Comparison of ENCODE assay signal across 8 cellular contexts in the genomic region with DNA sequence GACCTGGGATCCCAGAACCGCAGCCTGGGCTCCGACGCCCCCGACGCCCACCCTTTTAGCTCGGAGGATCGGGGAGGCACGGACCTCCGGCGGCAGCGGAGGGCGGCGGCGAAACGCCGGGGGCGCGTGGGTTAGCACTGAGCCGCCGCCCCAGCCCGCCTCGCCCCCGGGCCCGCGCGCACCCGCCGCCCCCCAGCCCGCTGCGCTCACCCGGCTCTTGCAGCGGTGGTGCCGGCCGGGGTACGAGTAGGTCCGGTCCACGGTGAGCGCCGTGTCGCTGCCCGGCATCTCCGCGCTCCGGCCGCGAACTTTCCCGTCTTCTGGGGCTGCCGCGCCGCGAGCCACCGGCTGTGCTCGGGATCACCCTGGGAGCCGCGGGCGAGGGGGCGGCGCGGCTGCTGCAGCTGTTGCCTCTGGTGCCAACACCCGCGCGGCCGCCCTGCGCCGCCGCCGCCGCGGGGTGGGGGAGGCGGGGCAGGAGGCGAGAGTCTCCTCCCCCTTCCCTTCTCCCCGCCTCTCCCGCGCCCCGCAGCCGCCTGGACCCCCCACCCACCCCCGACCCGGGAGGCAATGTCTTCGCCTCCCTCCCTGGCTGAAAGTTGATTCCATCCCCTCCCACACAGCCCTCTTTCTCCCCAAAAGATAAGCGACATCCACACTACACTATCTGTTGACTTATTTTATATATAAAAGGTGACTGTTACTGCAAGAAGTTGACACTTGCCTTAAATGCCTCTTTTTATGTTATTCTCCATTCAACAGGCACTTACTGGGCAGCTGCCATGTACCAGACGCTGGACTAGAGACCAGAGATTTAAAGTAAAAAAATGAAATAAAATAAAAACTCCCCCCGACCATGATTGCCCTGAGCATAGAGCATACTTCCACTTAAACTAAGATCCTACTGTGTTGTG. TPM values are rescaled to one million over a fixed set of nuclear protein-coding genes. Genes with fewer than 3 reads are reported as not detected.
DNase-seq lines count a peak whose midpoint lies in the region; ATAC-seq, FAIRE-seq and TF ChIP-seq lines count a peak whose summit lies in the region.

TSS of gene TMCC3 (minus strand) at position 415 of the 914 bp plus-strand sequence. CDS start at position 288, 127 bp downstream.

- TF ChIP-seq POLR2A in HepG2 (IDR thresholded peaks at IDR 0.05; ENCODE audit: insufficient read depth in 1 of 2, low read depth in 2 of 2, low read length in 2 of 2): no peak

- ATAC-seq in GM19035 (IDR thresholded peaks at IDR 0.05; ENCODE audit: unreplicated experiment): peak; percentile 78
- peak; percentile 60 for ATAC-seq in HG03196 (IDR thresholded peaks at IDR 0.05; ENCODE audit: unreplicated experiment)
- ATAC-seq in T-helper 17 cell: peak; percentile 79
- ATAC-seq in HepG2: peak; percentile 47

- CTCF ChIA-PET in HepG2 (lab: Yijun Ruan, JAX; ENCODE audit: low intra/inter-chr PET ratio, low total read pairs): no interaction called here

- peak within 1 kb of the TSS; percentile 62 for H3K4me2 ChIP-seq in HepG2 (ENCODE audit: low read depth, low read length)

- no TSS peak for BruUV-seq in HepG2 (replicated peaks; lab: Mats Ljungman, UMichigan)

- peaks cover 0 to 16% (median 13%) of the 10 kb centered on the region in 7 donors for H3K9me3 Mint-ChIP-seq in CD14-positive monocyte

- no peak for DNase-seq in CD14-positive monocyte (ENCODE audit: low spot score)
- DNase-seq in T-helper 17 cell: no peak
- DNase-seq in ecto neural progenitor cell (ENCODE audit: low spot score): peak; percentile 81
- no peak for DNase-seq in HepG2 (ENCODE audit: low spot score)
- DNase-seq in stimulated activated CD8-positive, alpha-beta memory T cell treated with anti-CD3 and anti-CD28 coated beads, Interleukin-2, amount 100 ng/mL, for 48 hours (ENCODE audit: low read depth in 2 of 2): peak; percentile 3 to 11
- no peak for DNase-seq in NCI-H446 treated with DMSO at 0.1 percent for 48 hours (lab: John Stamatoyannopoulos, UW)

- H2AFZ ChIP-seq in HepG2 (ENCODE audit: low read length): no peak within 1 kb of the TSS

- 26% methylated on average over 6 of the region's 82 CpGs for WGBS in HepG2 (ENCODE audit: low lambda C conversion rate)

- H3K36me3 ChIP-seq in HepG2 (replicated peaks in 1 of 2; ENCODE audit: control insufficient read depth in 1 of 2, insufficient read depth in 2 of 2, low read length in 2 of 2): no peaks in the 10 kb centered on the region

- H3K4me1 Mint-ChIP-seq in CD14-positive monocyte (peaks cover 29% of the 10 kb centered on the region), T-helper 17 cell (peaks cover 17% of the 10 kb centered on the region)

- H3K36me3 Mint-ChIP-seq in CD14-positive monocyte (peaks cover 6 to 27% of the 10 kb centered on the region in 2 donors), T-helper 17 cell (ENCODE audit: low read depth) (peaks cover 7% of the 10 kb centered on the region)

- H3K27me3 ChIP-seq in HepG2 (ENCODE audit: control insufficient read depth in 1 of 2, insufficient read depth in 2 of 2, low read length in 2 of 2): peaks cover 5 to 22% of the 10 kb centered on the region in 2 experiments

- no peak for TF ChIP-seq RAD21 in HepG2 (CRISPR knock-in tag; IDR thresholded peaks at IDR 0.05)

- H3K9ac ChIP-seq in HepG2 (ENCODE audit: insufficient read depth, low read depth, low read length): no peak within 1 kb of the TSS

- H3K27ac ChIP-seq in HepG2 (ENCODE audit: extremely low read length, insufficient read depth, low read length): no peak within 1 kb of the TSS

- H3K9me3 ChIP-seq in T-helper 17 cell (ENCODE audit: control insufficient read depth, low read length, poor library complexity, severe bottlenecking) (no peaks in the 10 kb centered on the region), HepG2 (ENCODE audit: low read length) (no peaks in the 10 kb centered on the region)

- H4K20me1 ChIP-seq in HepG2 (ENCODE audit: insufficient read depth, low read length): no peaks in the 10 kb centered on the region

- peak within 1 kb of the TSS in 6 of 7 donors; percentile 63 to 88 (median 78) for H3K27ac Mint-ChIP-seq in CD14-positive monocyte
- H3K27ac Mint-ChIP-seq in T-helper 17 cell: peak within 1 kb of the TSS; percentile 77

- H3K4me3 Mint-ChIP-seq in CD14-positive monocyte (peak within 1 kb of the TSS; percentile 93 to 94), T-helper 17 cell (peak within 1 kb of the TSS; percentile 89)

- H3K4me3 ChIP-seq in HepG2 (replicated peaks in 1 of 3; ENCODE audit: insufficient read depth in 1 of 3, low read depth in 2 of 3, low read length in 3 of 3): peak within 1 kb of the TSS; percentile 21 to 55 (median 29); a peak in 4 of 6 replicates

- H3K79me2 ChIP-seq in HepG2 (ENCODE audit: insufficient read depth, low read length): no peaks in the 10 kb centered on the region

- intact Hi-C loops in CD14-positive monocyte (cut with micrococcal nuclease): no loop called here
- intact Hi-C loops in HepG2 (cut with micrococcal nuclease; ENCODE audit: unreplicated experiment): loop anchor here (10.0 kb wide), 1 partner anchor 184 kb away; no protein-coding TSS in a partner anchor

- 0 out of 2 replicates have a peak, but pooled peaks cover 6% of the 10 kb centered on the region for H3K4me1 ChIP-seq in HepG2 (ENCODE audit: insufficient read depth, low read length)

- peaks cover 53 to 67% (median 58%) of the 10 kb centered on the region in 3 donors for H3K27me3 Mint-ChIP-seq in CD14-positive monocyte (ENCODE audit: low read depth in 3 of 3)
- peaks cover 63% of the 10 kb centered on the region for H3K27me3 Mint-ChIP-seq in T-helper 17 cell

- FAIRE-seq in HepG2 (lab: Jason Lieb, UNC): no peak

- in situ Hi-C loops in HepG2 (cut with HindIII; ENCODE audit: extremely low pct_ligation_motif_present, low pct_unique_long_range_greater_than_20kb): no loop called here

- peak; percentile 41 for TF ChIP-seq CTCF in CD14-positive monocyte (IDR thresholded peaks at IDR 0.05)
- no peak for TF ChIP-seq CTCF in HepG2 (CRISPR knock-in tag; IDR thresholded peaks at IDR 0.05)

- TF ChIP-seq EP300 in HepG2 (IDR thresholded peaks at IDR 0.05; ENCODE audit: low read depth in 2 of 2, low read length in 2 of 2) (no peak), HepG2 (CRISPR knock-in tag; IDR thresholded peaks at IDR 0.05; ENCODE audit: borderline replicate concordance) (no peak)

- POLR2A ChIA-PET in HepG2 (lab: Yijun Ruan, JAX): no interaction called here

TF ChIP-seq in HepG2, 621 proteins besides CTCF, POLR2A, EP300 and RAD21 (continues in another document):
- TF ChIP-seq ZNF333 (CRISPR knock-in tag; IDR thresholded peaks at IDR 0.05; ENCODE audit: borderline replicate concordance): no peak
- TF ChIP-seq PLRG1 (conservative IDR thresholded peaks at IDR 0.05): no peak
- TF ChIP-seq ZNF326 (CRISPR knock-in tag; IDR thresholded peaks at IDR 0.05; ENCODE audit: borderline replicate concordance): no peak
- TF ChIP-seq, protein P1, sequence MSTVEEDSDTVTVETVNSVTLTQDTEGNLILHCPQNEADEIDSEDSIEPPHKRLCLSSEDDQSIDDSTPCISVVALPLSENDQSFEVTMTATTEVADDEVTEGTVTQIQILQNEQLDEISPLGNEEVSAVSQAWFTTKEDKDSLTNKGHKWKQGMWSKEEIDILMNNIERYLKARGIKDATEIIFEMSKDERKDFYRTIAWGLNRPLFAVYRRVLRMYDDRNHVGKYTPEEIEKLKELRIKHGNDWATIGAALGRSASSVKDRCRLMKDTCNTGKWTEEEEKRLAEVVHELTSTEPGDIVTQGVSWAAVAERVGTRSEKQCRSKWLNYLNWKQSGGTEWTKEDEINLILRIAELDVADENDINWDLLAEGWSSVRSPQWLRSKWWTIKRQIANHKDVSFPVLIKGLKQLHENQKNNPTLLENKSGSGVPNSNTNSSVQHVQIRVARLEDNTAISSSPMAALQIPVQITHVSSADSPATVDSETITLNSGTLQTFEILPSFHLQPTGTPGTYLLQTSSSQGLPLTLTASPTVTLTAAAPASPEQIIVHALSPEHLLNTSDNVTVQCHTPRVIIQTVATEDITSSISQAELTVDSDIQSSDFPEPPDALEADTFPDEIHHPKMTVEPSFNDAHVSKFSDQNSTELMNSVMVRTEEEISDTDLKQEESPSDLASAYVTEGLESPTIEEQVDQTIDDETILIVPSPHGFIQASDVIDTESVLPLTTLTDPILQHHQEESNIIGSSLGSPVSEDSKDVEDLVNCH (CRISPR knock-in tag; IDR thresholded peaks at IDR 0.05): no peak

RNA-seq across cellular contexts. Expression of gene TMCC3, which starts in this region (rescaled TPM):
- 10 to 100 TPM in 1 of 2 donors, 1 to 10 TPM in 1; 7.1 to 14.7 TPM for polyA plus RNA-seq in CD14-positive monocyte
- total RNA-seq in T-helper 17 cell: 1 to 10 TPM; 1.5 to 2.9 TPM
- not detected in 2 replicates for total RNA-seq in HepG2 (2016; rRNA removed; fragmentation: Illumina TruSeq; extraction: Trizol)
- not detected in 2 replicates for total RNA-seq in HepG2 (2016; cell fraction: cytosol; rRNA removed; fragmentation: Illumina TruSeq; extraction: Trizol; ENCODE audit: low read depth)
- total RNA-seq in HepG2 (2016; cell fraction: insoluble cytoplasmic fraction; rRNA removed; fragmentation: Illumina TruSeq; extraction: Trizol): not detected in 2 replicates
- total RNA-seq in HepG2 (2016; cell fraction: membrane; rRNA removed; fragmentation: Illumina TruSeq; extraction: Trizol): not detected in 2 replicates
- not detected in 2 replicates for total RNA-seq in HepG2 (2016; cell fraction: nucleus; rRNA removed; fragmentation: Illumina TruSeq; extraction: Trizol)
- not detected in 2 replicates for polyA plus RNA-seq in HepG2 (2011; rRNA removed)
- 0.01 TPM in 1 of 2 replicates, not detected in the other for polyA plus RNA-seq in HepG2 (2011; cell fraction: cytosol; rRNA removed)
- not detected in 2 replicates for polyA plus RNA-seq in HepG2 (2011; cell fraction: nucleus; rRNA removed)
- polyA plus RNA-seq in HepG2 (2012): not detected in 2 replicates
- not detected in 2 replicates for polyA plus RNA-seq in HepG2 (2016; cell fraction: cytosol; fragmentation: Illumina TruSeq; extraction: Trizol; ENCODE audit: low read depth)
- not detected in 2 replicates for polyA plus RNA-seq in HepG2 (2016; cell fraction: insoluble cytoplasmic fraction; fragmentation: Illumina TruSeq; extraction: Trizol; ENCODE audit: low read depth)
- not detected in 2 replicates for polyA plus RNA-seq in HepG2 (2016; cell fraction: membrane; fragmentation: Illumina TruSeq; extraction: Trizol; ENCODE audit: low read depth)
- not detected in 2 replicates for polyA plus RNA-seq in HepG2 (2016; cell fraction: nucleus; fragmentation: Illumina TruSeq; extraction: Trizol; ENCODE audit: insufficient read depth, low read depth)
- 0.23 TPM in 1 of 2 replicates, not detected in the other for polyA minus RNA-seq in HepG2 (2011; rRNA and poly(A)+ RNA removed; ENCODE audit: low replicate concordance)
- polyA minus RNA-seq in HepG2 (2011; cell fraction: cytosol; rRNA and poly(A)+ RNA removed): not detected in 2 replicates
- polyA minus RNA-seq in HepG2 (2011; cell fraction: nucleus; rRNA and poly(A)+ RNA removed): not detected in 2 replicates

Comparison
In these comparisons a context has a peak if more than half of its experiments do, and no peak if none do; other contexts are left out.
1. RNA of gene TMCC3 (polyA plus RNA-seq): 7.1 to 14.7 TPM in CD14-positive monocyte; 0.01 TPM in HepG2; every median in the first group is over 4 times any median in the second.
2. Peak in ATAC-seq, H3K4me3 ChIP-seq and H3K4me2 ChIP-seq in HepG2; RNA of the gene not detected or under 1 TPM.
3. DNase-seq: peak in ecto neural progenitor cell (single experiment) and stimulated activated CD8-positive, alpha-beta memory T cell treated with anti-CD3 and anti-CD28 coated beads, Interleukin-2, amount 100 ng/mL, for 48 hours (2 of 2); none in CD14-positive monocyte (single experiment), T-helper 17 cell (0 of 3), HepG2 (single experiment) and NCI-H446 treated with DMSO at 0.1 percent for 48 hours (single experiment).
4. Peak in every context shown above with its lines, with median percentiles within 50 percentile points of each other: ATAC-seq.